Comparison of ENCODE assay signal across 2 cellular contexts in genomic region chr5:172749881-172750608, GRCh38.
TF ChIP-seq lines count a peak whose summit lies in the region.

No MANE protein-coding gene starts in this region.

TF ChIP-seq in GM12891, 5 proteins besides CTCF, POLR2A, EP300 and RAD21 (continued from another document):
- TF ChIP-seq POU2F2 (IDR thresholded peaks at IDR 0.05; ENCODE audit: low read depth, low read length) (no peak), SPI1 (IDR thresholded peaks at IDR 0.05; ENCODE audit: low read depth, low read length) (no peak)
TF ChIP-seq in GM12891: peak in this region for 0.

TF ChIP-seq in HepG2, 621 proteins besides CTCF, POLR2A, EP300 and RAD21 (continued from another document):
- TF ChIP-seq SOX13 (IDR thresholded peaks at IDR 0.05) (no peak), SOX13 (CRISPR knock-in tag; conservative IDR thresholded peaks at IDR 0.05 in 1 of 2, IDR thresholded peaks at IDR 0.05 in 1 of 2) (peak in 1 of 2 experiments; percentile 24; a peak in 1 of 4 replicates), ZNF33B (CRISPR knock-in tag; IDR thresholded peaks at IDR 0.05) (no peak), ZSCAN9 (CRISPR knock-in tag; IDR thresholded peaks at IDR 0.05; ENCODE audit: borderline replicate concordance) (no peak)
